ENCODE assay signal across 8 cellular contexts in the genomic region with DNA sequence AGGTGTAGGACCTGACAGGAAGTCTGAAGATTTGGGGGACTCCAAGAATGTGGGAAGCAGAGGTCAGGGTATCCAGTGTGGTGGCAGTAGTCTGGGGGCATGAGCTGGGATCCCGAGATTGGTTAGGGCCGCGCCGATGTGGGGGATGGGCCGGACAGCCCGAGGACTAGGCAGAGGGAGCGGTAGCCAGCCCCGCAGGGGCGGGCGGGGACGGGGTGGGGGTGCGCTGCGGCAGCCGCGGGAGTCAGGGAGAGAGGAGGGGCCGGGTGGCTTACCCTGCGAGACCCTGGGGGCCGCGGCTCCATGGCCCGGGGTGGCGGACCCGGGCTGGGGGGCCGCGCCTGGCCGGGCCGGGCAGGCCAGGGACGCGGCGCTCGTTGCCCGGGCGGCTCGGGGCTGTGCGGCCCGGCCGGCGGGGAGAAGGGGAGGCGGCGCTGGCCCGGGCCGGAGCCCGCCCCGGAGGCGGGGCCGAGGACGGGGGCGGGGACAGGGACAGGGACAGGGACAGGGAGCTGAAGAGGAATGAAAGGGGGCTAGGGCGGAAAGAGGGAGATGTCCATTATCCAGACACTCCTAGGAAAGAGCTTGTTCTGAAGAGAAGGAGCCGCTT. TPM values are rescaled to one million over a fixed set of nuclear protein-coding genes. Genes with fewer than 3 reads are reported as not detected.
DNase-seq lines count a peak whose midpoint lies in the region; ATAC-seq and TF ChIP-seq lines count a peak whose summit lies in the region.

No MANE protein-coding gene starts in this region.

- no peaks in the 10 kb centered on the region for H3K36me3 ChIP-seq in right atrium auricular region

- TF ChIP-seq CTCF in right atrium auricular region (IDR thresholded peaks at IDR 0.05) = no peak

- peak overlapping the region; percentile 53 to 62 for H3K4me3 ChIP-seq in right atrium auricular region

- H3K9me3 ChIP-seq in right atrium auricular region = no peaks in the 10 kb centered on the region

- peaks cover 3% of the 10 kb centered on the region for H3K27me3 Mint-ChIP-seq in IgD-negative memory B cell
- no peaks in the 10 kb centered on the region for H3K27me3 Mint-ChIP-seq in activated naive CD8-positive, alpha-beta T cell treated with anti-CD3 and anti-CD28 coated beads for 36 hours

- peak overlapping the region; percentile 84 to 92 for H3K27ac ChIP-seq in right atrium auricular region

- ATAC-seq in GM19452 (IDR thresholded peaks at IDR 0.05; ENCODE audit: unreplicated experiment) = no peak

- H3K27me3 ChIP-seq in right atrium auricular region = no peaks in the 10 kb centered on the region

- peaks cover 8 to 15% (median 11%) of the 10 kb centered on the region in 3 donors for H3K4me1 Mint-ChIP-seq in IgD-negative memory B cell
- peaks cover 7% of the 10 kb centered on the region for H3K4me1 Mint-ChIP-seq in activated naive CD8-positive, alpha-beta T cell treated with anti-CD3 and anti-CD28 coated beads for 36 hours

- H3K9me3 Mint-ChIP-seq in IgD-negative memory B cell = no peaks in the 10 kb centered on the region
- no peaks in the 10 kb centered on the region for H3K9me3 Mint-ChIP-seq in activated naive CD8-positive, alpha-beta T cell treated with anti-CD3 and anti-CD28 coated beads for 36 hours

- peak overlapping the region in 3 of 4 donors; percentile 44 to 80 (median 51) for H3K4me3 Mint-ChIP-seq in IgD-negative memory B cell
- H3K4me3 Mint-ChIP-seq in activated naive CD8-positive, alpha-beta T cell treated with anti-CD3 and anti-CD28 coated beads for 36 hours = peak overlapping the region; percentile 27

- peaks cover 0 to 55% of the 10 kb centered on the region in 2 donors for H3K4me1 ChIP-seq in right atrium auricular region

- peak; percentile 86 for DNase-seq in D341Med (ENCODE audit: low spot score)
- DNase-seq in activated naive CD8-positive, alpha-beta T cell treated with anti-CD3 and anti-CD28 coated beads for 36 hours = no peak
- no peak for DNase-seq in right atrium auricular region (ENCODE audit: low spot score)
- peak; percentile 67 for DNase-seq in retina
- DNase-seq in NCI-H1436 treated with DMSO at 0.1 percent for 48 hours (lab: John Stamatoyannopoulos, UW) = no peak
- no peak for DNase-seq in NCI-H128 (lab: John Stamatoyannopoulos, UW; ENCODE audit: unreplicated experiment)

- H3K36me3 Mint-ChIP-seq in IgD-negative memory B cell = peaks cover 4% of the 10 kb centered on the region
- no peaks in the 10 kb centered on the region for H3K36me3 Mint-ChIP-seq in activated naive CD8-positive, alpha-beta T cell treated with anti-CD3 and anti-CD28 coated beads for 36 hours

- H3K27ac Mint-ChIP-seq in IgD-negative memory B cell = no peak overlapping the region
- H3K27ac Mint-ChIP-seq in activated naive CD8-positive, alpha-beta T cell treated with anti-CD3 and anti-CD28 coated beads for 36 hours = no peak overlapping the region

RNA-seq across cellular contexts. Expression of gene ZNF385A, which starts 5.6 kb away (rescaled TPM):
- polyA plus RNA-seq in IgD-negative memory B cell = 4.2 TPM
- total RNA-seq in activated naive CD8-positive, alpha-beta T cell treated with anti-CD3 and anti-CD28 coated beads for 36 hours = 1 to 10 TPM; 1.0 to 1.1 TPM
- 10 to 100 TPM in 1 of 2 donors, 1 to 10 TPM in 1; 6.7 to 12.7 TPM for total RNA-seq in right atrium auricular region

RNA-seq across cellular contexts. Expression of gene GPR84, which starts 14.6 kb away (rescaled TPM):
- not detected for polyA plus RNA-seq in IgD-negative memory B cell
- total RNA-seq in activated naive CD8-positive, alpha-beta T cell treated with anti-CD3 and anti-CD28 coated beads for 36 hours = 1 to 10 TPM in 1 of 2 experiments, under 1 TPM in 1; 0.62 to 1.2 TPM
- under 1 TPM in 1 of 2 donors, not detected in 1; 0.43 TPM for total RNA-seq in right atrium auricular region

RNA-seq across cellular contexts. Expression of gene ITGA5, which starts 40.2 kb away (rescaled TPM):
- 1.6 TPM for polyA plus RNA-seq in IgD-negative memory B cell
- total RNA-seq in activated naive CD8-positive, alpha-beta T cell treated with anti-CD3 and anti-CD28 coated beads for 36 hours = 10 to 100 TPM; 18.3 to 20.1 TPM
- 100 to 1,000 TPM in 1 of 2 donors, 10 to 100 TPM in 1; 80.5 to 144 TPM for total RNA-seq in right atrium auricular region

RNA-seq across cellular contexts. Expression of gene COPZ1, which starts 54.0 kb away (rescaled TPM):
- 135 TPM for polyA plus RNA-seq in IgD-negative memory B cell
- 100 to 1,000 TPM in 1 of 2 experiments, 10 to 100 TPM in 1; 96.3 to 102 TPM for total RNA-seq in activated naive CD8-positive, alpha-beta T cell treated with anti-CD3 and anti-CD28 coated beads for 36 hours
- total RNA-seq in right atrium auricular region = 100 to 1,000 TPM in 1 of 2 donors, 10 to 100 TPM in 1; 79.2 to 154 TPM

Comparison
In these comparisons a context has a peak if more than half of its experiments do, and no peak if none do; other contexts are left out.
1. DNase-seq: peak in D341Med (single experiment) and retina (single experiment); none in activated naive CD8-positive, alpha-beta T cell treated with anti-CD3 and anti-CD28 coated beads for 36 hours (single experiment), right atrium auricular region (single experiment), NCI-H1436 treated with DMSO at 0.1 percent for 48 hours (single experiment) and NCI-H128 (single experiment).